In the genomic region with DNA sequence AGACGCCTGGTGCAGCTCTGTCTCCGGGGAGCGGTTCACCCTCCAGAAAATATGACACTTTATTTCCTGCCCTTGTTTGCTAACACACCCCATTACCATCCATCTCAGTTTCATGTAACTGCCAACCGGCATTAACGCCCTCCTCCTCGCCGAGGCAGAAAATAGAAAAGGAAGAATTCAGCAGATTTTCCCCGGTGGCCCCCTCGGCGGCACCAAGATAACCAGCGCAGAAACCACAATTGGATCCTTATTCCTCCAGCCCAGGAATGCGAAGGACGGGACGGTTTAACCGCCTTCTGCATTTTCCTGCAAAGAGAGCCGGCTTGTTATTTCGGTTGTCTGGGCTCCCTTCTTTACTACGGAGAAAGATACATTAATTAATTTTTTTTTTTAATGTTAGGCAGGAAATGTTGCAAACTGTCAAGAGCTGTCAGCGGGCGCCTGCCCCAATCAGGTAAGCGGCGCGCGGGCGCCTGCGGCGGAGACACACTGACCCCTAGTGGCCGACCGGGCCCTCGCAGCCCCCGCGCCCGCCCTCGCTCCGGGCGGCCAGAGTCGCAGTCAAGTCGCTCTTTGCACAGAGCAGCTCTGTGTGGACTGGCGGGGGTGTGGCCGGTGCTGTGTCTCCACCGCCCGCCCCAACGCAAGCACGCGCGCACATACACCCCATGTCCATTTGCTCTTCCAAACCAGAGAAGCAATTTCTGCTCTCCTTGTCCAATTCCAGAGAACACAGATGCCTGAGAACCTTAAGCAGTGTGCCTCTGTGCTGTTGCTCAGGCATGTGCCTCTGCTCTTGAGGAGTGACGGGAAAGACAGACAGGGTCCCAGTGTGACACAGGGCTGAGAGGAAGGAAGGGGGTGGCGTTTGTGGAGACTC, we compare ENCODE assay signal across 8 cellular contexts.
DNase-seq lines count a peak whose midpoint lies in the region; ATAC-seq and TF ChIP-seq lines count a peak whose summit lies in the region.

No MANE protein-coding gene starts in this region.

- H3K4me3 ChIP-seq in astrocyte of the cerebellum (ENCODE audit: low read depth, low read length) (peak overlapping the region; percentile 22), skeletal muscle cell (ENCODE audit: low read depth, low read length) (peak overlapping the region; percentile 40)

- in situ Hi-C loops in astrocyte of the cerebellum (cut with HindIII; ENCODE audit: low sequenced_read_pairs): no loop called here

- DNase-seq in NCI-H2029 treated with DMSO at 0.1 percent for 48 hours (lab: John Stamatoyannopoulos, UW): peak; percentile 25
- DNase-seq in NCI-H2029 (lab: John Stamatoyannopoulos, UW): no peak
- DNase-seq in NCI-H1436 treated with DMSO at 0.1 percent for 48 hours (lab: John Stamatoyannopoulos, UW): peak; percentile 39
- peak; percentile 79 for DNase-seq in T-helper 9 cell
- no peak for DNase-seq in astrocyte of the cerebellum (ENCODE audit: low read depth)
- DNase-seq in hypothalamus (lab: John Stamatoyannopoulos, UW): peak in 50 of 51 donors; percentile 10 to 87 (median 54)
- DNase-seq in skeletal muscle cell (ENCODE audit: low read depth): no peak

- ATAC-seq in HG02885 (IDR thresholded peaks at IDR 0.05; ENCODE audit: poor library complexity, unreplicated experiment): peak; percentile 98

- TF ChIP-seq CTCF in astrocyte of the cerebellum (IDR thresholded peaks at IDR 0.05; ENCODE audit: low read depth, low read length, missing control alignments): peak; percentile 96

Comparison
In these comparisons a context has a peak if more than half of its experiments do, and no peak if none do; other contexts are left out.
1. DNase-seq: peak in NCI-H2029 treated with DMSO at 0.1 percent for 48 hours (single experiment), NCI-H1436 treated with DMSO at 0.1 percent for 48 hours (single experiment), T-helper 9 cell (single experiment) and hypothalamus (50 of 51); none in NCI-H2029 (single experiment), astrocyte of the cerebellum (single experiment) and skeletal muscle cell (single experiment).